Comparison of ENCODE assay signal across 1 cellular context in genomic region chr4:139736661-139737060, GRCh38.
TF ChIP-seq lines count a peak whose summit lies in the region.

No MANE protein-coding gene starts in this region.

TF ChIP-seq in GM23338, 12 proteins besides CTCF, POLR2A, EP300 and RAD21 (continued from another document):
- no peak for TF ChIP-seq ETS1 (IDR thresholded peaks at IDR 0.05)
- TF ChIP-seq POLR2AphosphoS5 (IDR thresholded peaks at IDR 0.05; ENCODE audit: low read depth) = no peak
- TF ChIP-seq CREB1 (CRISPR knock-in tag; IDR thresholded peaks at IDR 0.05; ENCODE audit: low read depth) = no peak
- no peak for TF ChIP-seq EZH2phosphoT487 (IDR thresholded peaks at IDR 0.05; ENCODE audit: unreplicated experiment)
